In the genomic region with DNA sequence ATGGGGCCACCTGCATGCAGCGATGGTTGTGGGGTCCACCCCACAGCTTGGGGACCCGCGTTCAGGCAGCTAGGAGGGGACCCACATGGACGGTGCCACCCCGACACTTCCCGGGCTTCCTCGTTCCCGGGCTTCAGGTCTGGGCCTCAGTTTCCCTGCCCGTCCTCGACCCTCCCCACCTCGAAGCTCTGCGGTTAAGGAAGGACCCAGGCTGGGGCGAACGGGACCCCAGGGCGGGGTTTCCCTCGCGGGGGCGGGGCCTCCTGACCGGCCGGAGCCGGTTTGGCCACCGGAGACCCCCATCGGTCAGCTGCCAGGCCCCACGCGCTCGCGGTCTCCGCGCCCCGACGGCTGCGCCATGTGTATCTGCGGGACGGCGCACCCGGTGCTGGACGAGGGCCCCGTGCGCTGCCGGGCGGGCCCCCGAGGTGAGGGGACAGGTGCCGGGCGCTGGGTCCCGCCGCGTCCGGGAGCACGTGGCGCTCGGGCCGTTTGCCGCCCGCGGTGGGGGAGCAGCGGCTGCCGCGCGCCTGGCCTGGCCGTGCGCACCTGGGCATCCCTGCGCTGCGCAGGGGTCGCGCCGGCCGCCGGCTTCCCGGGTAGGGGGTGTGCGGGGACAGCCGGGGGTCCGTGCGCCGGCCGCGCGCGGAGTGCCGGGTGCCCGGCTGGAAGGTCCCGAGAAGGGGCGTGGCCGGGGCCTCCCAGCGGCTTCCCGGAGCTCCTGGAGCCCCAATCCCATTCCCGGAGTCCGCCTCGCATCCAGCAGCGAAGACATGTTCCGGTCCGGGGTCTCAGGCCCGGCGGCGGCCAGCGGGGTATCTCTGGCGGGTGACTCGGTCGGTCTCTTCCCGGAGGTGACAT, we compare ENCODE assay signal across 10 cellular contexts. TPM values are rescaled to one million over a fixed set of nuclear protein-coding genes. Genes with fewer than 3 reads are reported as not detected.
A peak's percentile ranks its signal among the peaks of the same experiment; 100 is the strongest.
DNase-seq lines count a peak whose midpoint lies in the region; ATAC-seq, FAIRE-seq and TF ChIP-seq lines count a peak whose summit lies in the region.
"Had no signal": no experiment of that assay in that cellular context is flagged by ENCODE, and none has a peak within 500 bp of the region (broad histone marks: within the 10 kb centered on the region; RNA-seq: fewer than 3 reads in every experiment).

No MANE protein-coding gene starts in this region.

- no peak overlapping the region for H2BK12ac ChIP-seq in neuronal stem cell (ENCODE audit: low read length)

- no TSS peak for BruUV-seq in GM12878 (replicated peaks; lab: Mats Ljungman, UMichigan)

- CTCF ChIA-PET in GM12878 (lab: Yijun Ruan, JAX) = no interaction called here

- DNase-seq in DMS53 (lab: John Stamatoyannopoulos, UW) (peak; percentile 59), DMS53 treated with DMSO at 0.1 percent for 48 hours (lab: John Stamatoyannopoulos, UW; ENCODE audit: unreplicated experiment) (no peak), GM12878 (ENCODE audit: low read depth, low spot score) (no peak), neuronal stem cell (ENCODE audit: low spot score) (no peak), NCI-H2029 treated with DMSO at 0.1 percent for 48 hours (lab: John Stamatoyannopoulos, UW) (no peak), activated gamma-delta T cell (lab: John Stamatoyannopoulos, UW) (no peak)
- DNase-seq: 8988T; activated CD4-positive, alpha-beta T cell treated with anti-CD3 and anti-CD28 coated beads, Interleukin-2, amount 50 U/mL, for 1 hour; testis had no signal

- peak overlapping the region; percentile 82 for H3K14ac ChIP-seq in neuronal stem cell (ENCODE audit: low read length)

- no peak overlapping the region for H3K4ac ChIP-seq in neuronal stem cell (ENCODE audit: low read length)

- H3K36me3 ChIP-seq in GM12878 (ENCODE audit: control insufficient read depth in 2 of 2, insufficient read depth in 2 of 2, low read length in 1 of 2) (peaks cover 20 to 26% of the 10 kb centered on the region in 2 experiments), neuronal stem cell (replicated peaks in 1 of 2; ENCODE audit: control insufficient read depth in 2 of 2, insufficient read depth in 2 of 2, low read length in 2 of 2) (peaks cover 4 to 27% of the 10 kb centered on the region in 2 donors)
- H3K36me3 ChIP-seq: pancreas had no signal

- WGBS in GM12878 (ENCODE audit: insufficient coverage, insufficient replicate concordance, low lambda C conversion rate, missing lambda C conversion rate) = 90% methylated on average over 47 of the region's 99 CpGs
- no CpG with 5 or more reads among the region's 99 CpGs for WGBS in neuronal stem cell (ENCODE audit: extremely low coverage in 2 of 2, insufficient read length in 2 of 2, insufficient replicate concordance in 1 of 2), 2 donors

- H3K27me3 ChIP-seq in GM12878 (replicated peaks in 1 of 2; ENCODE audit: control insufficient read depth in 2 of 2, insufficient read depth in 2 of 2, low read length in 1 of 2) (no peaks in the 10 kb centered on the region), neuronal stem cell (ENCODE audit: control insufficient read depth in 3 of 3, insufficient read depth in 3 of 3, low read depth in 1 of 3, low read length in 3 of 3) (peaks cover 4 to 36% (median 34%) of the 10 kb centered on the region in 3 experiments)

- intact Hi-C loops in GM12878 (cut with micrococcal nuclease; ENCODE audit: unreplicated experiment) = no loop called here

- peaks cover 49% of the 10 kb centered on the region for H3K79me2 ChIP-seq in GM12878 (ENCODE audit: control insufficient read depth, insufficient read depth, low read length)

- TF ChIP-seq EP300 in GM12878 (IDR thresholded peaks at IDR 0.05; ENCODE audit: borderline replicate concordance in 1 of 2, control insufficient read depth in 1 of 2, low read depth in 2 of 2, low read length in 2 of 2) = no peak

- ATAC-seq in GM12878 = no peak
- ATAC-seq: pancreas had no signal

- no peak for FAIRE-seq in GM12878 (lab: Jason Lieb, UNC)
- FAIRE-seq: pancreas had no signal

- no peak overlapping the region for H2BK120ac ChIP-seq in neuronal stem cell (ENCODE audit: low read depth, low read length)

- in situ Hi-C loops in GM12878 (cut with MboI) = no loop called here

- no peaks in the 10 kb centered on the region for H4K20me1 ChIP-seq in GM12878 (ENCODE audit: control insufficient read depth, insufficient read depth)

- H3K27ac ChIP-seq in GM12878 (ENCODE audit: control insufficient read depth, insufficient read depth) (no peak overlapping the region), neuronal stem cell (replicated peaks; ENCODE audit: low read length) (no peak overlapping the region)
- H3K27ac ChIP-seq: pancreas, testis had no signal

- peak overlapping the region; percentile 43 for H4K8ac ChIP-seq in neuronal stem cell (ENCODE audit: low read depth, low read length)

- SMC1A ChIA-PET in GM12878 (lab: Charles Lee; ENCODE audit: uncharacterized antibody, unreplicated experiment) = no interaction called here

- peaks cover 8% of the 10 kb centered on the region for H3K79me1 ChIP-seq in neuronal stem cell (ENCODE audit: low read depth, low read length)

- H3K9me3 ChIP-seq in GM12878 (replicated peaks; ENCODE audit: control insufficient read depth, insufficient read depth, low read length) (no peaks in the 10 kb centered on the region; the same call in 2 of the 3 replicates), neuronal stem cell (replicated peaks in 1 of 2; ENCODE audit: control insufficient read depth in 2 of 2, insufficient read depth in 1 of 2, low read depth in 1 of 2, low read length in 2 of 2) (no peaks in the 10 kb centered on the region)
- H3K9me3 ChIP-seq: pancreas, testis had no signal

- H3K9ac ChIP-seq in GM12878 (ENCODE audit: control insufficient read depth, insufficient read depth, low read length) (no peak overlapping the region), neuronal stem cell (ENCODE audit: low read depth, low read length, poor library complexity) (peak overlapping the region; percentile 81)

- H4K91ac ChIP-seq in neuronal stem cell (ENCODE audit: low read depth, low read length, poor library complexity) = no peak overlapping the region

- no peak for TF ChIP-seq CTCF in GM12878 (IDR thresholded peaks at IDR 0.05 in 2 of 3, conservative IDR thresholded peaks at IDR 0.05 in 1 of 3; ENCODE audit: control insufficient read depth in 2 of 3, extremely low read depth in 1 of 3, insufficient read depth in 1 of 3, low read depth in 3 of 3, low read length in 3 of 3)

- no peak overlapping the region for H3K4me3 ChIP-seq in GM12878
- H3K4me3 ChIP-seq in neuronal stem cell (ENCODE audit: low read length in 2 of 2) = peak overlapping the region; percentile 52 to 86

- H3K4me2 ChIP-seq in GM12878 (ENCODE audit: control insufficient read depth, insufficient read depth) (peak overlapping the region; percentile 30; the same call in 1 of the 2 replicates), neuronal stem cell (ENCODE audit: insufficient read depth, low read length, poor library complexity, severe bottlenecking) (peak overlapping the region; percentile 86)

- peak overlapping the region; percentile 97 for H3K18ac ChIP-seq in neuronal stem cell (ENCODE audit: low read length)

- H3K4me1 ChIP-seq in GM12878 (ENCODE audit: control insufficient read depth, insufficient read depth, low read length) (peaks cover 23% of the 10 kb centered on the region), neuronal stem cell (ENCODE audit: control insufficient read depth in 2 of 2, insufficient read depth in 1 of 2, low read depth in 1 of 2, low read length in 2 of 2) (peaks cover 5% of the 10 kb centered on the region in 2 donors)

- H2BK5ac ChIP-seq in neuronal stem cell (ENCODE audit: low read length) = peak overlapping the region; percentile 94

- TF ChIP-seq POLR2A in GM12878 (IDR thresholded peaks at IDR 0.05; ENCODE audit: low read depth, low read length) = no peak

- H3K23ac ChIP-seq in neuronal stem cell (ENCODE audit: low read depth, low read length, poor library complexity) = peak overlapping the region; percentile 22

- peak overlapping the region; percentile 24 for H2AK5ac ChIP-seq in neuronal stem cell (ENCODE audit: low read depth, low read length)

- POLR2A ChIA-PET in GM12878 (lab: Charles Lee) = no interaction called here

- H2AFZ ChIP-seq in GM12878 (ENCODE audit: control insufficient read depth, low read depth, low read length) (no peak overlapping the region), neuronal stem cell (ENCODE audit: low read length) (peak overlapping the region; percentile 87)

- RAD21 ChIA-PET in GM12878 (lab: Charles Lee; ENCODE audit: unreplicated experiment) = no interaction called here

- TF ChIP-seq RAD21 in GM12878 (IDR thresholded peaks at IDR 0.05; ENCODE audit: insufficient read depth, low read depth, low read length) = no peak

- peak overlapping the region; percentile 14 for H2BK15ac ChIP-seq in neuronal stem cell (ENCODE audit: low read length)

RNA-seq across cellular contexts. Expression of a gene that starts 4.2 kb away (rescaled TPM):
- 190 and 196 TPM in 2 replicates for total RNA-seq in GM12878 (2013; cell fraction: nucleolus; rRNA removed)
- total RNA-seq in GM12878 (2014; rRNA removed) (116 and 146 TPM in 2 replicates), GM12878 (2014; rRNA removed; fragmentation: Illumina TruSeq; extraction: Trizol) (21.4 and 26.2 TPM in 2 replicates), GM12878 (2021) (142 and 151 TPM in 2 replicates)
- 33.0 TPM for polyA plus RNA-seq in GM12878 (2011; ENCODE audit: low read depth)
- polyA plus RNA-seq in GM12878 (2011; rRNA removed) (20.8 and 53.2 TPM in 2 replicates), GM12878 (2014; fragmentation: Illumina TruSeq; extraction: Trizol) (1.4 and 9.8 TPM in 2 replicates), GM12878 (2014; fragmentation: Nextera tagmentation; extraction: Ambion mirVana) (1 to 10 TPM; 1.4 to 7.8 TPM), GM12878 (2014; rRNA removed) (96.0 and 125 TPM in 2 replicates), GM12878 (2016; fragmentation: Nextera tagmentation; extraction: Ambion mirVana) (10 to 100 TPM; 66.6 to 82.6 TPM)
- 64.0 and 103 TPM in 2 replicates for polyA plus RNA-seq in GM12878 (2011; cell fraction: cytosol; rRNA removed)
- 223 and 275 TPM in 2 replicates for polyA plus RNA-seq in GM12878 (2011; cell fraction: nucleus; rRNA removed)
- 85.3 and 105 TPM in 2 replicates for polyA plus RNA-seq in GM12878 (2012)
- 36.0 and 96.7 TPM in 2 replicates for polyA minus RNA-seq in GM12878 (2011; rRNA and poly(A)+ RNA removed)
- 45.4 and 45.7 TPM in 2 replicates for polyA minus RNA-seq in GM12878 (2011; cell fraction: cytosol; rRNA and poly(A)+ RNA removed)
- polyA minus RNA-seq in GM12878 (2011; cell fraction: nucleus; rRNA and poly(A)+ RNA removed) = 32.4 and 52.2 TPM in 2 replicates
- 6.9 TPM for polyA plus RNA-seq in neuronal stem cell (2013, experiment 1 of 2)
- 7.4 TPM for polyA plus RNA-seq in neuronal stem cell (2013, experiment 2 of 2)

RNA-seq across cellular contexts. Expression of a gene that starts 24.0 kb away (rescaled TPM):
- 37.4 and 46.6 TPM in 2 replicates for total RNA-seq in GM12878 (2013; cell fraction: nucleolus; rRNA removed)
- 194 and 207 TPM in 2 replicates for total RNA-seq in GM12878 (2014; rRNA removed)
- 78.7 and 85.5 TPM in 2 replicates for total RNA-seq in GM12878 (2014; rRNA removed; fragmentation: Illumina TruSeq; extraction: Trizol)
- 243 and 250 TPM in 2 replicates for total RNA-seq in GM12878 (2021)
- 54.0 TPM for polyA plus RNA-seq in GM12878 (2011; ENCODE audit: low read depth)
- polyA plus RNA-seq in GM12878 (2011; rRNA removed) = 92.4 and 192 TPM in 2 replicates
- polyA plus RNA-seq in GM12878 (2011; cell fraction: cytosol; rRNA removed) = 220 and 291 TPM in 2 replicates
- polyA plus RNA-seq in GM12878 (2011; cell fraction: nucleus; rRNA removed) = 162 and 168 TPM in 2 replicates
- polyA plus RNA-seq in GM12878 (2012) = 184 and 198 TPM in 2 replicates
- 10.0 and 142 TPM in 2 replicates for polyA plus RNA-seq in GM12878 (2014; fragmentation: Illumina TruSeq; extraction: Trizol)
- polyA plus RNA-seq in GM12878 (2014; fragmentation: Nextera tagmentation; extraction: Ambion mirVana) = 10 to 100 TPM in 1 of 2 experiments, 1 to 10 TPM in 1; 4.0 to 17.0 TPM
- 367 and 444 TPM in 2 replicates for polyA plus RNA-seq in GM12878 (2014; rRNA removed)
- 100 to 1,000 TPM; 460 to 487 TPM for polyA plus RNA-seq in GM12878 (2016; fragmentation: Nextera tagmentation; extraction: Ambion mirVana)
- 76.9 and 101 TPM in 2 replicates for polyA minus RNA-seq in GM12878 (2011; rRNA and poly(A)+ RNA removed)
- 70.2 and 78.0 TPM in 2 replicates for polyA minus RNA-seq in GM12878 (2011; cell fraction: cytosol; rRNA and poly(A)+ RNA removed)
- 29.5 and 49.3 TPM in 2 replicates for polyA minus RNA-seq in GM12878 (2011; cell fraction: nucleus; rRNA and poly(A)+ RNA removed)
- 201 TPM for polyA plus RNA-seq in neuronal stem cell (2013, experiment 1 of 2)
- polyA plus RNA-seq in neuronal stem cell (2013, experiment 2 of 2) = 197 TPM

RNA-seq across cellular contexts. Expression of a gene that starts 31.3 kb away (rescaled TPM):
- 50.3 and 55.4 TPM in 2 replicates for total RNA-seq in GM12878 (2013; cell fraction: nucleolus; rRNA removed)
- total RNA-seq in GM12878 (2014; rRNA removed) (14.9 and 18.1 TPM in 2 replicates), GM12878 (2014; rRNA removed; fragmentation: Illumina TruSeq; extraction: Trizol) (5.6 and 7.6 TPM in 2 replicates), GM12878 (2021) (38.7 and 49.5 TPM in 2 replicates)
- 16.4 TPM for polyA plus RNA-seq in GM12878 (2011; ENCODE audit: low read depth)
- polyA plus RNA-seq in GM12878 (2011; rRNA removed) (3.3 and 5.5 TPM in 2 replicates), GM12878 (2014; fragmentation: Illumina TruSeq; extraction: Trizol) (4.6 and 11.4 TPM in 2 replicates), GM12878 (2014; fragmentation: Nextera tagmentation; extraction: Ambion mirVana) (1 to 10 TPM; 1.0 to 2.9 TPM), GM12878 (2014; rRNA removed) (26.9 and 36.5 TPM in 2 replicates), GM12878 (2016; fragmentation: Nextera tagmentation; extraction: Ambion mirVana) (10 to 100 TPM; 22.0 to 22.1 TPM)
- polyA plus RNA-seq in GM12878 (2011; cell fraction: cytosol; rRNA removed) = 7.0 and 10.0 TPM in 2 replicates
- polyA plus RNA-seq in GM12878 (2011; cell fraction: nucleus; rRNA removed) = 81.6 and 107 TPM in 2 replicates
- polyA plus RNA-seq in GM12878 (2012) = 15.2 and 21.6 TPM in 2 replicates
- polyA minus RNA-seq in GM12878 (2011; rRNA and poly(A)+ RNA removed) = 4.3 and 9.4 TPM in 2 replicates
- 5.8 and 7.9 TPM in 2 replicates for polyA minus RNA-seq in GM12878 (2011; cell fraction: cytosol; rRNA and poly(A)+ RNA removed)
- 24.3 and 39.7 TPM in 2 replicates for polyA minus RNA-seq in GM12878 (2011; cell fraction: nucleus; rRNA and poly(A)+ RNA removed)
- 9.4 TPM for polyA plus RNA-seq in neuronal stem cell (2013, experiment 1 of 2)
- 8.0 TPM for polyA plus RNA-seq in neuronal stem cell (2013, experiment 2 of 2)

RNA-seq across cellular contexts. Expression of a gene that starts 32.6 kb away (rescaled TPM):
- total RNA-seq in GM12878 (2013; cell fraction: nucleolus; rRNA removed) = 30.7 and 37.1 TPM in 2 replicates
- total RNA-seq in GM12878 (2014; rRNA removed) = 325 and 388 TPM in 2 replicates
- 185 and 204 TPM in 2 replicates for total RNA-seq in GM12878 (2014; rRNA removed; fragmentation: Illumina TruSeq; extraction: Trizol)
- 305 and 316 TPM in 2 replicates for total RNA-seq in GM12878 (2021)
- 143 TPM for polyA plus RNA-seq in GM12878 (2011; ENCODE audit: low read depth)
- 171 and 289 TPM in 2 replicates for polyA plus RNA-seq in GM12878 (2011; rRNA removed)
- polyA plus RNA-seq in GM12878 (2011; cell fraction: cytosol; rRNA removed) = 532 and 769 TPM in 2 replicates
- 455 and 480 TPM in 2 replicates for polyA plus RNA-seq in GM12878 (2011; cell fraction: nucleus; rRNA removed)
- 460 and 464 TPM in 2 replicates for polyA plus RNA-seq in GM12878 (2012)
- 144 and 257 TPM in 2 replicates for polyA plus RNA-seq in GM12878 (2014; fragmentation: Illumina TruSeq; extraction: Trizol)
- polyA plus RNA-seq in GM12878 (2014; fragmentation: Nextera tagmentation; extraction: Ambion mirVana) = 10 to 100 TPM; 33.3 to 99.6 TPM
- 749 and 807 TPM in 2 replicates for polyA plus RNA-seq in GM12878 (2014; rRNA removed)
- 100 to 1,000 TPM; 534 to 574 TPM for polyA plus RNA-seq in GM12878 (2016; fragmentation: Nextera tagmentation; extraction: Ambion mirVana)
- 134 and 182 TPM in 2 replicates for polyA minus RNA-seq in GM12878 (2011; rRNA and poly(A)+ RNA removed)
- polyA minus RNA-seq in GM12878 (2011; cell fraction: cytosol; rRNA and poly(A)+ RNA removed) = 111 and 122 TPM in 2 replicates
- 39.3 and 60.3 TPM in 2 replicates for polyA minus RNA-seq in GM12878 (2011; cell fraction: nucleus; rRNA and poly(A)+ RNA removed)
- 755 TPM for polyA plus RNA-seq in neuronal stem cell (2013, experiment 1 of 2)
- 706 TPM for polyA plus RNA-seq in neuronal stem cell (2013, experiment 2 of 2)

RNA-seq across cellular contexts. Expression of a gene that starts 44.8 kb away (rescaled TPM):
- 28.5 and 30.8 TPM in 2 replicates for total RNA-seq in GM12878 (2013; cell fraction: nucleolus; rRNA removed)
- total RNA-seq in GM12878 (2014; rRNA removed) (154 and 195 TPM in 2 replicates), GM12878 (2014; rRNA removed; fragmentation: Illumina TruSeq; extraction: Trizol) (95.8 and 115 TPM in 2 replicates), GM12878 (2021) (289 and 311 TPM in 2 replicates)
- polyA plus RNA-seq in GM12878 (2011; ENCODE audit: low read depth) = 64.3 TPM
- polyA plus RNA-seq in GM12878 (2011; rRNA removed) (28.6 and 54.2 TPM in 2 replicates), GM12878 (2014; fragmentation: Illumina TruSeq; extraction: Trizol) (60.1 and 168 TPM in 2 replicates), GM12878 (2014; fragmentation: Nextera tagmentation; extraction: Ambion mirVana) (10 to 100 TPM; 34.7 to 42.5 TPM), GM12878 (2014; rRNA removed) (177 and 213 TPM in 2 replicates), GM12878 (2016; fragmentation: Nextera tagmentation; extraction: Ambion mirVana) (100 to 1,000 TPM; 269 to 273 TPM)
- polyA plus RNA-seq in GM12878 (2011; cell fraction: cytosol; rRNA removed) = 104 and 118 TPM in 2 replicates
- 80.2 and 133 TPM in 2 replicates for polyA plus RNA-seq in GM12878 (2011; cell fraction: nucleus; rRNA removed)
- 117 and 149 TPM in 2 replicates for polyA plus RNA-seq in GM12878 (2012)
- 71.8 and 98.5 TPM in 2 replicates for polyA minus RNA-seq in GM12878 (2011; rRNA and poly(A)+ RNA removed)
- 91.4 and 128 TPM in 2 replicates for polyA minus RNA-seq in GM12878 (2011; cell fraction: cytosol; rRNA and poly(A)+ RNA removed)
- polyA minus RNA-seq in GM12878 (2011; cell fraction: nucleus; rRNA and poly(A)+ RNA removed) = 14.9 and 31.0 TPM in 2 replicates
- polyA plus RNA-seq in neuronal stem cell (2013, experiment 1 of 2) = 235 TPM
- polyA plus RNA-seq in neuronal stem cell (2013, experiment 2 of 2) = 243 TPM
